In genomic region chr4:184344899-184345572, GRCh38 we compare ENCODE assay signal across 1 cellular context.
TF ChIP-seq lines count a peak whose summit lies in the region.

No MANE protein-coding gene starts in this region.

TF ChIP-seq in SK-N-SH, 30 proteins besides CTCF, POLR2A, EP300 and RAD21 (continued from another document):
- TF ChIP-seq ZBTB33 (IDR thresholded peaks at IDR 0.05; ENCODE audit: borderline replicate concordance, low read depth) = no peak
- TF ChIP-seq TAF1 (IDR thresholded peaks at IDR 0.05; ENCODE audit: borderline replicate concordance, low read depth, low read length) = no peak
